ENCODE assay signal across 9 cellular contexts in the genomic region with DNA sequence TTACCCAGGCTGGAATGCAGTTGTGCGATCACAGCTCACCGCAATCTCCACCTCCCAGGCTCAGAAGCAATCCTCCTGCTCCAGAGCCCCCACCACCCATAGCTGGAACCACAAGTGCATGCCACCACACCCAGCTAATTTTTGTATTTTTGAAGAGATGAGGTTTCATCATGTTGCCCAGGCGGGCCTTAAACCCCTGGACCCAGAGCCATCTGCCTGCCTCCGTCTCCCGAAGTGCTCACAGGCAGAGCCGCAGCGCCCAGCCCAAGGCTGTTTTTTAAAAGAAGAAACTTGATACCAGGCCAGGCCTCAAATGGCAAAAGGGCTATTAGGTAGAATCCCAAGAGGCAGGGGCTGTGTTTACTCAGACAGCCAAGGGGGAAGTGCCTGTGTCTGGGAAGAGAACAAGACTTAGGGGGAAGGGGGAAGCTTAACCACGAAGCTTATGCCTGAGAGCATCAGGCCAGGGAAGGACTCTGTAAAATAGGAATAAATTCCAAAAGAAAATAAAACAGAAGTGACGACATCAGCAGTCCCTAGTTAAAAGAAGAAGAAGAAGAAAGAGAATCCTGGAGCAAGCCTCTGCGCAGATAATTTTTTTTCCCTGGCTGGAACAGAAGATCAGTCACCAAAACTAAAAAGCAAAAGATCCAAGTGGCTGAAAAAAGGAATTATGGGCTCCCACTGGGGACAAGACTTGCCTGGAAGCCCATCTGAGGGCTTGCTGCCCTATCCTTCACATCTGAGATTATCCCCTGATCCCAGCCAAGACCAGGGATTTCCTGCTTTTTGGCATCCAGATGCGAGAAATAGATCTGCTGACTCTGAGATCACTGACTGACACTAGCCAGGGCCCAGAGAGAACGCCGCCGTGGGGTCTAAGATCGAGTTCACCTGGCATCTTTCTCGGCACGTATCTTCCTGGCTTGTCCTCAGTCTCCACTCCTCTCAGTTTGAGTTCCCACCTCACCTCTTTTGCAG.
DNase-seq lines count a peak whose midpoint lies in the region; ATAC-seq and TF ChIP-seq lines count a peak whose summit lies in the region.
"Had no signal": no experiment of that assay in that cellular context is flagged by ENCODE, and none has a peak within 500 bp of the region (broad histone marks: within the 10 kb centered on the region; RNA-seq: fewer than 3 reads in every experiment).

No MANE protein-coding gene starts in this region.

- ATAC-seq in stimulated activated naive B cell treated with anti-CD40 and anti-IgM and Interleukin-4, amounts not matched to agents 10 μg/mL and 1 μg/mL and 100 μg/mL, for 72 hours (replicated peaks): no peak
- no peak for ATAC-seq in HG03354 (IDR thresholded peaks at IDR 0.05; ENCODE audit: poor library complexity, severe bottlenecking, unreplicated experiment)
- ATAC-seq: activated CD4-positive, alpha-beta T cell treated with anti-CD3 and anti-CD28 coated beads for 36 hours had no signal

- H3K79me2 ChIP-seq in KMS-11 (ENCODE audit: insufficient read depth, low read depth): no peaks in the 10 kb centered on the region

- H2AFZ ChIP-seq in KMS-11 (ENCODE audit: low read depth): no peak overlapping the region

- peak overlapping the region; percentile 80; the same call in 1 of the 2 replicates for H3K4me2 ChIP-seq in KMS-11

- H3K9ac ChIP-seq in KMS-11: no peak overlapping the region

- peak overlapping the region; percentile 23 to 26 for H3K4me3 Mint-ChIP-seq in stimulated activated naive B cell treated with anti-CD40 and anti-IgM and Interleukin-4, amounts not matched to agents 10 μg/mL and 1 μg/mL and 100 μg/mL, for 72 hours
- H3K4me3 Mint-ChIP-seq: activated CD4-positive, alpha-beta T cell treated with anti-CD3 and anti-CD28 coated beads for 36 hours had no signal

- no peak overlapping the region for H3K4me3 ChIP-seq in KMS-11 (IDR thresholded peaks at IDR 0.05; ENCODE audit: insufficient read depth, low read depth, low read length)
- H3K4me3 ChIP-seq in iPS DF 6.9 (ENCODE audit: low read length): no peak overlapping the region

- no peaks in the 10 kb centered on the region for H3K27me3 Mint-ChIP-seq in stimulated activated naive B cell treated with anti-CD40 and anti-IgM and Interleukin-4, amounts not matched to agents 10 μg/mL and 1 μg/mL and 100 μg/mL, for 72 hours
- H3K27me3 Mint-ChIP-seq: activated CD4-positive, alpha-beta T cell treated with anti-CD3 and anti-CD28 coated beads for 36 hours had no signal

- peaks cover 8 to 58% of the 10 kb centered on the region in 2 donors for H3K36me3 Mint-ChIP-seq in stimulated activated naive B cell treated with anti-CD40 and anti-IgM and Interleukin-4, amounts not matched to agents 10 μg/mL and 1 μg/mL and 100 μg/mL, for 72 hours

- H3K36me3 ChIP-seq in KMS-11 (ENCODE audit: insufficient read depth) (no peaks in the 10 kb centered on the region), iPS DF 6.9 (ENCODE audit: control insufficient read depth, insufficient read depth, low read length) (no peaks in the 10 kb centered on the region)

- H3K4me1 ChIP-seq in KMS-11 (ENCODE audit: low read depth, poor library complexity, severe bottlenecking): peaks cover 46% of the 10 kb centered on the region
- no peaks in the 10 kb centered on the region for H3K4me1 ChIP-seq in iPS DF 6.9 (ENCODE audit: control insufficient read depth, insufficient read depth, low read length)

- H3K9me3 Mint-ChIP-seq in stimulated activated naive B cell treated with anti-CD40 and anti-IgM and Interleukin-4, amounts not matched to agents 10 μg/mL and 1 μg/mL and 100 μg/mL, for 72 hours: peaks cover 2 to 6% of the 10 kb centered on the region in 2 donors

- no CpG with 5 or more reads among the region's 17 CpGs for WGBS in iPS DF 6.9 (ENCODE audit: insufficient coverage, insufficient read length)

- H4K20me1 ChIP-seq in KMS-11 (ENCODE audit: insufficient read depth): no peaks in the 10 kb centered on the region

- H3K27ac Mint-ChIP-seq in stimulated activated naive B cell treated with anti-CD40 and anti-IgM and Interleukin-4, amounts not matched to agents 10 μg/mL and 1 μg/mL and 100 μg/mL, for 72 hours: peak overlapping the region; percentile 70
- H3K27ac Mint-ChIP-seq: activated CD4-positive, alpha-beta T cell treated with anti-CD3 and anti-CD28 coated beads for 36 hours had no signal

- DNase-seq in T1000 (lab: John Stamatoyannopoulos, UW) (peak; percentile 46), iPS DF 6.9 (ENCODE audit: low read depth, low spot score) (peak; percentile 45), HuH-7.5 (ENCODE audit: low spot score) (no peak), HT-29 (ENCODE audit: low spot score) (no peak)
- DNase-seq in stimulated activated naive B cell treated with anti-CD40 and anti-IgM and Interleukin-4, amounts not matched to agents 10 μg/mL and 1 μg/mL and 100 μg/mL, for 72 hours: no peak
- no peak for DNase-seq in activated CD4-positive, alpha-beta T cell treated with anti-CD3 and anti-CD28 coated beads for 4 hours
- DNase-seq: activated CD4-positive, alpha-beta T cell treated with anti-CD3 and anti-CD28 coated beads for 36 hours had no signal

- TF ChIP-seq CTCF in KMS-11 (conservative IDR thresholded peaks at IDR 0.05; ENCODE audit: low read depth, low read length): no peak

- H3K27ac ChIP-seq in KMS-11 (peak overlapping the region; percentile 92; the same call in 1 of the 2 replicates), iPS DF 6.9 (ENCODE audit: low read length) (no peak overlapping the region)

- H3K27me3 ChIP-seq in KMS-11 (ENCODE audit: insufficient read depth, low read depth): no peaks in the 10 kb centered on the region
- H3K27me3 ChIP-seq in iPS DF 6.9 (ENCODE audit: control insufficient read depth, insufficient read depth, low read length): no peaks in the 10 kb centered on the region

- H3K4me1 Mint-ChIP-seq in stimulated activated naive B cell treated with anti-CD40 and anti-IgM and Interleukin-4, amounts not matched to agents 10 μg/mL and 1 μg/mL and 100 μg/mL, for 72 hours: peaks cover 41 to 50% of the 10 kb centered on the region in 2 donors

- no peaks in the 10 kb centered on the region; the same call in 1 of the 2 replicates for H3K9me3 ChIP-seq in iPS DF 6.9 (ENCODE audit: control insufficient read depth, insufficient read depth, low read length)

Comparison
In these comparisons a context has a peak if more than half of its experiments do, and no peak if none do; other contexts are left out.
1. DNase-seq: peak in T1000 (single experiment) and iPS DF 6.9 (single experiment); none in stimulated activated naive B cell treated with anti-CD40 and anti-IgM and Interleukin-4, amounts not matched to agents 10 μg/mL and 1 μg/mL and 100 μg/mL, for 72 hours (single experiment), activated CD4-positive, alpha-beta T cell treated with anti-CD3 and anti-CD28 coated beads for 4 hours (0 of 2), HuH-7.5 (single experiment) and HT-29 (single experiment).